ENCODE assay signal across 15 cellular contexts in genomic region chr7:46162582-46162981, GRCh38.
DNase-seq lines count a peak whose midpoint lies in the region; ATAC-seq and TF ChIP-seq lines count a peak whose summit lies in the region.
"Had no signal": no experiment of that assay in that cellular context is flagged by ENCODE, and none has a peak within 500 bp of the region (broad histone marks: within the 10 kb centered on the region; RNA-seq: fewer than 3 reads in every experiment).

No MANE protein-coding gene starts in this region.

- peak; percentile 10 for ATAC-seq in sciatic nerve
- ATAC-seq in GM21526 (IDR thresholded peaks at IDR 0.05; ENCODE audit: low FRiP score, unreplicated experiment): no peak
- ATAC-seq: activated T-helper 17 cell treated with anti-CD3 and anti-CD28 coated beads, Interleukin-2, amount 50 U/mL, for 72 hours; gastrocnemius medialis; T-helper 17 cell had no signal

- no peaks in the 10 kb centered on the region for H3K9me3 Mint-ChIP-seq in nephron progenitor cell
- H3K9me3 Mint-ChIP-seq: H9 had no signal

- H3K4me3 ChIP-seq in fibroblast of the aortic adventitia (ENCODE audit: low read depth, low read length): no peak overlapping the region
- H3K4me3 ChIP-seq in coronary artery: no peak overlapping the region
- H3K4me3 ChIP-seq: BLaER1, gastrocnemius medialis, thoracic aorta had no signal

- H3K36me3 Mint-ChIP-seq in nephron progenitor cell (ENCODE audit: low read depth): no peaks in the 10 kb centered on the region

- H3K27ac Mint-ChIP-seq in nephron progenitor cell: no peak overlapping the region
- H3K27ac Mint-ChIP-seq: activated T-helper 17 cell treated with anti-CD3 and anti-CD28 coated beads, Interleukin-2, amount 50 U/mL, for 72 hours; T-helper 17 cell had no signal

- intact Hi-C loops in sciatic nerve (cut with DNase I): no loop called here

- peaks cover 5% of the 10 kb centered on the region for H3K4me1 Mint-ChIP-seq in nephron progenitor cell
- H3K4me1 Mint-ChIP-seq: activated T-helper 17 cell treated with anti-CD3 and anti-CD28 coated beads, Interleukin-2, amount 50 U/mL, for 72 hours; T-helper 17 cell had no signal

- peaks cover 4% of the 10 kb centered on the region for H3K27me3 Mint-ChIP-seq in nephron progenitor cell (ENCODE audit: low read depth, poor library complexity)
- H3K27me3 Mint-ChIP-seq: activated T-helper 17 cell treated with anti-CD3 and anti-CD28 coated beads, Interleukin-2, amount 50 U/mL, for 72 hours; T-helper 17 cell had no signal

- TF ChIP-seq CTCF in fibroblast of the aortic adventitia (IDR thresholded peaks at IDR 0.05; ENCODE audit: insufficient read depth, low read length) (no peak), nephron progenitor cell (IDR thresholded peaks at IDR 0.05) (no peak), coronary artery (IDR thresholded peaks at IDR 0.05) (no peak)

- H3K4me3 Mint-ChIP-seq in nephron progenitor cell: no peak overlapping the region
- H3K4me3 Mint-ChIP-seq: activated T-helper 17 cell treated with anti-CD3 and anti-CD28 coated beads, Interleukin-2, amount 50 U/mL, for 72 hours; H9; T-helper 17 cell had no signal

- no peak overlapping the region for H3K27ac ChIP-seq in coronary artery
- H3K27ac ChIP-seq: BLaER1, gastrocnemius medialis, KMS-11, thoracic aorta had no signal

- DNase-seq in ELR (ENCODE audit: low read depth) (peak; percentile 39), SHP77 treated with DMSO at 0.1 percent for 48 hours (lab: John Stamatoyannopoulos, UW) (peak; percentile 47), fibroblast of the aortic adventitia (ENCODE audit: low read depth) (peak; percentile 55), sciatic nerve (ENCODE audit: low spot score) (no peak), nephron progenitor cell (no peak), coronary artery (ENCODE audit: low spot score) (no peak), NCI-H510A treated with DMSO at 0.1 percent for 48 hours (lab: John Stamatoyannopoulos, UW) (no peak)
- DNase-seq: gastrocnemius medialis, H9, T-helper 17 cell had no signal

Comparison
In these comparisons a context has a peak if more than half of its experiments do, and no peak if none do; other contexts are left out.
1. DNase-seq: peak in ELR (single experiment), SHP77 treated with DMSO at 0.1 percent for 48 hours (single experiment) and fibroblast of the aortic adventitia (single experiment); none in sciatic nerve (single experiment), nephron progenitor cell (single experiment), coronary artery (single experiment) and NCI-H510A treated with DMSO at 0.1 percent for 48 hours (single experiment).